In genomic region chr10:11014671-11015141, GRCh38 we compare ENCODE assay signal across 1 cellular context.
A peak's percentile ranks its signal among the peaks of the same experiment; 100 is the strongest.
TF ChIP-seq lines count a peak whose summit lies in the region.

No MANE protein-coding gene starts in this region.

TF ChIP-seq in HEK293, 187 proteins besides CTCF, POLR2A, EP300 and RAD21 (continued from another document):
- TF ChIP-seq, protein P1, sequence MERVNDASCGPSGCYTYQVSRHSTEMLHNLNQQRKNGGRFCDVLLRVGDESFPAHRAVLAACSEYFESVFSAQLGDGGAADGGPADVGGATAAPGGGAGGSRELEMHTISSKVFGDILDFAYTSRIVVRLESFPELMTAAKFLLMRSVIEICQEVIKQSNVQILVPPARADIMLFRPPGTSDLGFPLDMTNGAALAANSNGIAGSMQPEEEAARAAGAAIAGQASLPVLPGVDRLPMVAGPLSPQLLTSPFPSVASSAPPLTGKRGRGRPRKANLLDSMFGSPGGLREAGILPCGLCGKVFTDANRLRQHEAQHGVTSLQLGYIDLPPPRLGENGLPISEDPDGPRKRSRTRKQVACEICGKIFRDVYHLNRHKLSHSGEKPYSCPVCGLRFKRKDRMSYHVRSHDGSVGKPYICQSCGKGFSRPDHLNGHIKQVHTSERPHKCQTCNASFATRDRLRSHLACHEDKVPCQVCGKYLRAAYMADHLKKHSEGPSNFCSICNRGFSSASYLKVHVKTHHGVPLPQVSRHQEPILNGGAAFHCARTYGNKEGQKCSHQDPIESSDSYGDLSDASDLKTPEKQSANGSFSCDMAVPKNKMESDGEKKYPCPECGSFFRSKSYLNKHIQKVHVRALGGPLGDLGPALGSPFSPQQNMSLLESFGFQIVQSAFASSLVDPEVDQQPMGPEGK (tag by site-specific recombination; IDR thresholded peaks at IDR 0.05), result peak; percentile 47; the same call in 1 of the 2 replicates
- TF ChIP-seq ZBTB1 (tag by site-specific recombination; IDR thresholded peaks at IDR 0.05) (no peak), ZNF175 (tag by site-specific recombination; IDR thresholded peaks at IDR 0.05) (no peak), ZNF132 (tag by site-specific recombination; IDR thresholded peaks at IDR 0.05; ENCODE audit: borderline replicate concordance) (no peak), ZNF366 (tag by site-specific recombination; conservative IDR thresholded peaks at IDR 0.05) (0 out of 2 replicates have a peak, but pooled peaks have one; percentile 41), ZNF791 (tag by site-specific recombination; IDR thresholded peaks at IDR 0.05) (no peak), ZNF513 (tag by site-specific recombination; IDR thresholded peaks at IDR 0.05) (no peak), ZNF335 (tag by site-specific recombination; conservative IDR thresholded peaks at IDR 0.05) (no peak), ZNF792 (tag by site-specific recombination; IDR thresholded peaks at IDR 0.05) (no peak), ZNF664 (tag by site-specific recombination; IDR thresholded peaks at IDR 0.05) (no peak), ZSCAN16 (tag by site-specific recombination; IDR thresholded peaks at IDR 0.05) (no peak), ZNF837 (tag by site-specific recombination; IDR thresholded peaks at IDR 0.05) (no peak), ZFP41 (tag by site-specific recombination; IDR thresholded peaks at IDR 0.05; ENCODE audit: borderline replicate concordance) (no peak), ZNF830 (tag by site-specific recombination; IDR thresholded peaks at IDR 0.05; ENCODE audit: low read depth) (no peak), ZNF624 (tag by site-specific recombination; IDR thresholded peaks at IDR 0.05) (no peak), ZNF18 (tag by site-specific recombination; IDR thresholded peaks at IDR 0.05) (no peak), ZFHX2 (tag by site-specific recombination; conservative IDR thresholded peaks at IDR 0.05) (no peak), ZNF660 (tag by site-specific recombination; IDR thresholded peaks at IDR 0.05) (peak; percentile 29; the same call in 1 of the 2 replicates), SP7 (tag by site-specific recombination; IDR thresholded peaks at IDR 0.05) (no peak), SP2 (tag by site-specific recombination; IDR thresholded peaks at IDR 0.05) (no peak), ZNF626 (tag by site-specific recombination; IDR thresholded peaks at IDR 0.05) (no peak), TRIM28 (IDR thresholded peaks at IDR 0.05; ENCODE audit: borderline replicate concordance, low read length) (0 out of 2 replicates have a peak, but pooled peaks have one; percentile 68), BCL11A (tag by site-specific recombination; IDR thresholded peaks at IDR 0.05; ENCODE audit: low read depth) (no peak)
- TF ChIP-seq, protein P2, sequence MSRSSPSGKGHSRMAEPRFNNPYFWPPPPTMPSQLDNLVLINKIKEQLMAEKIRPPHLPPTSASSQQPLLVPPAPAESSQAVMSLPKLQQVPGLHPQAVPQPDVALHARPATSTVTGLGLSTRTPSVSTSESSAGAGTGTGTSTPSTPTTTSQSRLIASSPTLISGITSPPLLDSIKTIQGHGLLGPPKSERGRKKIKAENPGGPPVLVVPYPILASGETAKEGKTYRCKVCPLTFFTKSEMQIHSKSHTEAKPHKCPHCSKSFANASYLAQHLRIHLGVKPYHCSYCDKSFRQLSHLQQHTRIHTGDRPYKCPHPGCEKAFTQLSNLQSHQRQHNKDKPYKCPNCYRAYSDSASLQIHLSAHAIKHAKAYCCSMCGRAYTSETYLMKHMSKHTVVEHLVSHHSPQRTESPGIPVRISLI (tag by site-specific recombination; IDR thresholded peaks at IDR 0.05), result peak; percentile 13; the same call in 1 of the 2 replicates
- TF ChIP-seq, protein P3, sequence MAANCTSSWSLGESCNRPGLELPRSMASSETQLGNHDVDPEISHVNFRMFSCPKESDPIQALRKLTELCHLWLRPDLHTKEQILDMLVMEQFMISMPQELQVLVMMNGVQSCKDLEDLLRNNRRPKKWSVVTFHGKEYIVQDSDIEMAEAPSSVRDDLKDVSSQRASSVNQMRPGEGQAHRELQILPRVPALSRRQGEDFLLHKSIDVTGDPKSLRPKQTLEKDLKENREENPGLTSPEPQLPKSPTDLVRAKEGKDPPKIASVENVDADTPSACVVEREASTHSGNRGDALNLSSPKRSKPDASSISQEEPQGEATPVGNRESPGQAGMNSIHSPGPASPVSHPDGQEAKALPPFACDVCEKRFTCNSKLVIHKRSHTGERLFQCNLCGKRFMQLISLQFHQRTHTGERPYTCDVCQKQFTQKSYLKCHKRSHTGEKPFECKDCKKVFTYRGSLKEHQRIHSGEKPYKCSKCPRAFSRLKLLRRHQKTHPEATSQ (tag by site-specific recombination; IDR thresholded peaks at IDR 0.05), result no peak
- TF ChIP-seq, protein P4, sequence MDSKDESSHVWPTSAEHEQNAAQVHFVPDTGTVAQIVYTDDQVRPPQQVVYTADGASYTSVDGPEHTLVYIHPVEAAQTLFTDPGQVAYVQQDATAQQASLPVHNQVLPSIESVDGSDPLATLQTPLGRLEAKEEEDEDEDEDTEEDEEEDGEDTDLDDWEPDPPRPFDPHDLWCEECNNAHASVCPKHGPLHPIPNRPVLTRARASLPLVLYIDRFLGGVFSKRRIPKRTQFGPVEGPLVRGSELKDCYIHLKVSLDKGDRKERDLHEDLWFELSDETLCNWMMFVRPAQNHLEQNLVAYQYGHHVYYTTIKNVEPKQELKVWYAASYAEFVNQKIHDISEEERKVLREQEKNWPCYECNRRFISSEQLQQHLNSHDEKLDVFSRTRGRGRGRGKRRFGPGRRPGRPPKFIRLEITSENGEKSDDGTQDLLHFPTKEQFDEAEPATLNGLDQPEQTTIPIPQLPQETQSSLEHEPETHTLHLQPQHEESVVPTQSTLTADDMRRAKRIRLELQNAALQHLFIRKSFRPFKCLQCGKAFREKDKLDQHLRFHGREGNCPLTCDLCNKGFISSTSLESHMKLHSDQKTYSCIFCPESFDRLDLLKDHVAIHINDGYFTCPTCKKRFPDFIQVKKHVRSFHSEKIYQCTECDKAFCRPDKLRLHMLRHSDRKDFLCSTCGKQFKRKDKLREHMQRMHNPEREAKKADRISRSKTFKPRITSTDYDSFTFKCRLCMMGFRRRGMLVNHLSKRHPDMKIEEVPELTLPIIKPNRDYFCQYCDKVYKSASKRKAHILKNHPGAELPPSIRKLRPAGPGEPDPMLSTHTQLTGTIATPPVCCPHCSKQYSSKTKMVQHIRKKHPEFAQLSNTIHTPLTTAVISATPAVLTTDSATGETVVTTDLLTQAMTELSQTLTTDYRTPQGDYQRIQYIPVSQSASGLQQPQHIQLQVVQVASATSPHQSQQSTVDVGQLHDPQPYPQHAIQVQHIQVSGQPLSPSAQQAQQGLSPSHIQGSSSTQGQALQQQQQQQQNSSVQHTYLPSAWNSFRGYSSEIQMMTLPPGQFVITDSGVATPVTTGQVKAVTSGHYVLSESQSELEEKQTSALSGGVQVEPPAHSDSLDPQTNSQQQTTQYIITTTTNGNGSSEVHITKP (tag by site-specific recombination; IDR thresholded peaks at IDR 0.05), result no peak
